In genomic region chr17:58658804-58659713, GRCh38 we compare ENCODE assay signal across 1 cellular context.
TF ChIP-seq lines count a peak whose summit lies in the region.

No MANE protein-coding gene starts in this region.

TF ChIP-seq in HepG2, 621 proteins besides CTCF, POLR2A, EP300 and RAD21 (continued from another document and continues in another):
- TF ChIP-seq FOXM1 (CRISPR knock-in tag; IDR thresholded peaks at IDR 0.05) (peak; percentile 67; the same call in 1 of the 2 replicates), ZSCAN30 (CRISPR knock-in tag; IDR thresholded peaks at IDR 0.05) (peak; percentile 83; the same call in 1 of the 2 replicates), ZNF224 (CRISPR knock-in tag; IDR thresholded peaks at IDR 0.05) (no peak), ZBTB44 (CRISPR knock-in tag; IDR thresholded peaks at IDR 0.05) (peak; percentile 78; the same call in 1 of the 2 replicates), NR2F1 (CRISPR knock-in tag; IDR thresholded peaks at IDR 0.05) (peak in 1 of 2 experiments; percentile 82; a peak in 3 of 4 replicates), ZNF678 (CRISPR knock-in tag; IDR thresholded peaks at IDR 0.05) (no peak), AKNA (CRISPR knock-in tag; IDR thresholded peaks at IDR 0.05; ENCODE audit: borderline replicate concordance) (no peak; the same call in 1 of the 2 replicates), IKZF5 (CRISPR knock-in tag; IDR thresholded peaks at IDR 0.05) (peak; percentile 75), ZFP82 (CRISPR knock-in tag; IDR thresholded peaks at IDR 0.05; ENCODE audit: borderline replicate concordance) (peak; percentile 70; the same call in 1 of the 2 replicates), MTERF4 (CRISPR knock-in tag; IDR thresholded peaks at IDR 0.05) (no peak), ZNF616 (CRISPR knock-in tag; IDR thresholded peaks at IDR 0.05; ENCODE audit: low read depth) (no peak), RCOR2 (CRISPR knock-in tag; IDR thresholded peaks at IDR 0.05) (peak; percentile 83), ZNF431 (CRISPR knock-in tag; IDR thresholded peaks at IDR 0.05; ENCODE audit: borderline replicate concordance, low read depth) (no peak), HDAC6 (IDR thresholded peaks at IDR 0.05; ENCODE audit: low read depth, low read length) (no peak; the same call in 1 of the 2 replicates), SNAPC2 (CRISPR knock-in tag; IDR thresholded peaks at IDR 0.05) (peak; percentile 100), ZNF556 (CRISPR knock-in tag; IDR thresholded peaks at IDR 0.05; ENCODE audit: borderline replicate concordance) (peak; percentile 22; the same call in 1 of the 2 replicates), SMAD1 (CRISPR knock-in tag; IDR thresholded peaks at IDR 0.05; ENCODE audit: borderline replicate concordance, low read depth) (no peak), HDAC2 (CRISPR knock-in tag; IDR thresholded peaks at IDR 0.05) (peak; percentile 88), KLF11 (CRISPR knock-in tag; IDR thresholded peaks at IDR 0.05) (peak; percentile 97), ZNF724P (CRISPR knock-in tag; IDR thresholded peaks at IDR 0.05; ENCODE audit: borderline replicate concordance) (peak; percentile 39; the same call in 1 of the 2 replicates), FOXP4 (CRISPR knock-in tag; IDR thresholded peaks at IDR 0.05) (peak; percentile 88; the same call in 1 of the 2 replicates), UBTF (CRISPR knock-in tag; IDR thresholded peaks at IDR 0.05) (no peak), ZKSCAN1 (IDR thresholded peaks at IDR 0.05; ENCODE audit: low read length) (no peak; the same call in none of the 2 replicates), ZBTB39 (CRISPR knock-in tag; IDR thresholded peaks at IDR 0.05) (no peak), ELF3 (CRISPR knock-in tag; IDR thresholded peaks at IDR 0.05) (peak; percentile 43), CSRNP1 (CRISPR knock-in tag; IDR thresholded peaks at IDR 0.05) (peak; percentile 71; the same call in 1 of the 2 replicates), TARDBP (CRISPR knock-in tag; IDR thresholded peaks at IDR 0.05) (peak; percentile 95), PHB2 (IDR thresholded peaks at IDR 0.05; ENCODE audit: partially characterized antibody) (no peak), SETDB1 (CRISPR knock-in tag; IDR thresholded peaks at IDR 0.05; ENCODE audit: borderline replicate concordance) (no peak), HOXD1 (CRISPR knock-in tag; IDR thresholded peaks at IDR 0.05) (peak; percentile 58), ZNF180 (CRISPR knock-in tag; IDR thresholded peaks at IDR 0.05; ENCODE audit: borderline replicate concordance, low read depth) (no peak), GZF1 (CRISPR knock-in tag; IDR thresholded peaks at IDR 0.05) (0 out of 2 replicates have a peak, but pooled peaks have one; percentile 69), TEAD2 (CRISPR knock-in tag; IDR thresholded peaks at IDR 0.05) (no peak), ZBTB7A (CRISPR knock-in tag; IDR thresholded peaks at IDR 0.05) (peak; percentile 57; the same call in 1 of the 2 replicates), ZNF18 (CRISPR knock-in tag; IDR thresholded peaks at IDR 0.05; ENCODE audit: insufficient replicate concordance) (peak; percentile 79), MBD4 (IDR thresholded peaks at IDR 0.05; ENCODE audit: borderline replicate concordance, low read length) (peak; percentile 100), ZNF839 (CRISPR knock-in tag; IDR thresholded peaks at IDR 0.05; ENCODE audit: borderline replicate concordance) (no peak), NKX3-1 (CRISPR knock-in tag; IDR thresholded peaks at IDR 0.05) (peak; percentile 91), ZNF549 (CRISPR knock-in tag; IDR thresholded peaks at IDR 0.05) (no peak)
